In genomic region chr5:132059696-132060500, GRCh38 we compare ENCODE assay signal across 15 cellular contexts. TPM values are rescaled to one million over a fixed set of nuclear protein-coding genes. Genes with fewer than 3 reads are reported as not detected.
DNase-seq lines count a peak whose midpoint lies in the region; ATAC-seq and TF ChIP-seq lines count a peak whose summit lies in the region.
"Had no signal": no experiment of that assay in that cellular context is flagged by ENCODE, and none has a peak within 500 bp of the region (broad histone marks: within the 10 kb centered on the region; RNA-seq: fewer than 3 reads in every experiment).

No MANE protein-coding gene starts in this region.

- H3K27ac ChIP-seq in heart left ventricle (no peak overlapping the region), left lung (no peak overlapping the region)

- H3K9me3 ChIP-seq in heart left ventricle: no peaks in the 10 kb centered on the region
- H3K9me3 ChIP-seq in left lung: no peaks in the 10 kb centered on the region

- CTCF ChIA-PET in activated CD8-positive, alpha-beta T cell treated with anti-CD3 and anti-CD28 coated beads for 36 hours (lab: Charles Lee): interaction anchor here (2.2 to 4.0 kb wide), 2 partner anchors 52 to 470 kb away, joined by 6 to 45 read pairs; no protein-coding TSS in a partner anchor

- H3K36me3 Mint-ChIP-seq in activated CD8-positive, alpha-beta T cell treated with anti-CD3 and anti-CD28 coated beads for 36 hours (ENCODE audit: low read depth): no peaks in the 10 kb centered on the region

- H3K36me3 ChIP-seq in heart left ventricle (no peaks in the 10 kb centered on the region), left lung (no peaks in the 10 kb centered on the region)

- no peak overlapping the region for H3K4me3 Mint-ChIP-seq in activated CD8-positive, alpha-beta T cell treated with anti-CD3 and anti-CD28 coated beads for 36 hours

- H3K4me1 Mint-ChIP-seq in activated CD8-positive, alpha-beta T cell treated with anti-CD3 and anti-CD28 coated beads for 36 hours (ENCODE audit: low read depth): peaks cover 42% of the 10 kb centered on the region

- intact Hi-C loops in heart left ventricle (cut with DNase I): loop anchor here in 8 of 10 donors (5.0 to 10.0 kb wide), 5 partner anchors 75 to 473 kb away; no protein-coding TSS in a partner anchor
- intact Hi-C loops in left cardiac atrium (cut with DNase I): loop anchor here in 1 of 2 donors (10.0 kb wide), 1 partner anchor 135 kb away; no protein-coding TSS in a partner anchor
- intact Hi-C loops in activated CD8-positive, alpha-beta T cell treated with anti-CD3 and anti-CD28 coated beads for 36 hours (cut with micrococcal nuclease): loop anchor here (5.0 to 10.0 kb wide), 5 partner anchors 38 to 315 kb away; partner anchors contain the start of gene FNIP1
- intact Hi-C loops in left lung (cut with DNase I): no loop called here

- no peak for TF ChIP-seq POLR2A in heart left ventricle (IDR thresholded peaks at IDR 0.05)

- no peaks in the 10 kb centered on the region for H3K9me3 Mint-ChIP-seq in activated CD8-positive, alpha-beta T cell treated with anti-CD3 and anti-CD28 coated beads for 36 hours

- no peaks in the 10 kb centered on the region for H3K27me3 Mint-ChIP-seq in activated CD8-positive, alpha-beta T cell treated with anti-CD3 and anti-CD28 coated beads for 36 hours

- TF ChIP-seq CTCF in heart left ventricle (IDR thresholded peaks at IDR 0.05) (no peak), left lung (IDR thresholded peaks at IDR 0.05) (no peak)
- no peak for TF ChIP-seq CTCF in activated CD8-positive, alpha-beta T cell treated with anti-CD3 and anti-CD28 coated beads for 36 hours (IDR thresholded peaks at IDR 0.05)

- no peaks in the 10 kb centered on the region for H3K4me1 ChIP-seq in heart left ventricle
- no peaks in the 10 kb centered on the region for H3K4me1 ChIP-seq in left lung

- no peak overlapping the region for H3K27ac Mint-ChIP-seq in activated CD8-positive, alpha-beta T cell treated with anti-CD3 and anti-CD28 coated beads for 36 hours

- POLR2A ChIA-PET in activated CD8-positive, alpha-beta T cell treated with anti-CD3 and anti-CD28 coated beads for 36 hours (lab: Charles Lee): no interaction called here

- DNase-seq in heart left ventricle (peak in 3 of 5 donors; percentile 8 to 51 (median 9)), left cardiac atrium (no peak), left lung (peak; percentile 12 to 68), ureter (ENCODE audit: low spot score) (peak; percentile 36)
- DNase-seq in activated CD8-positive, alpha-beta T cell treated with anti-CD3 and anti-CD28 coated beads for 36 hours: peak; percentile 1
- DNase-seq: AML-193, Kasumi-1, midbrain, NCI-H524, nucleus accumbens had no signal

- H3K4me3 ChIP-seq in heart left ventricle (no peak overlapping the region), left lung (no peak overlapping the region)

- WGBS in heart left ventricle, 4 donors: 85 to 91% (median 87%) methylated on average over 12 to 13 of the region's 13 CpGs

- no peak for ATAC-seq in heart left ventricle
- ATAC-seq in left cardiac atrium: no peak
- no peak for ATAC-seq in activated CD8-positive, alpha-beta T cell treated with anti-CD3 and anti-CD28 coated beads for 36 hours
- ATAC-seq in left lung: no peak
- ATAC-seq in GM21576 (IDR thresholded peaks at IDR 0.05; ENCODE audit: unreplicated experiment): no peak
- ATAC-seq in GM18868 (IDR thresholded peaks at IDR 0.05; ENCODE audit: unreplicated experiment): no peak
- ATAC-seq in GM21825 (IDR thresholded peaks at IDR 0.05; ENCODE audit: unreplicated experiment): no peak

- H3K27me3 ChIP-seq in heart left ventricle: no peaks in the 10 kb centered on the region
- H3K27me3 ChIP-seq in left lung: no peaks in the 10 kb centered on the region

RNA-seq across cellular contexts. Expression of gene IL3, which starts 0.6 kb away (rescaled TPM):
- total RNA-seq in heart left ventricle: not detected
- not detected for polyA plus RNA-seq in heart left ventricle
- not detected for total RNA-seq in left cardiac atrium
- under 1 TPM; 0.25 to 0.98 TPM for total RNA-seq in activated CD8-positive, alpha-beta T cell treated with anti-CD3 and anti-CD28 coated beads for 36 hours
- total RNA-seq in left lung: not detected
- total RNA-seq in ureter: not detected
- total RNA-seq: fibroblast of villous mesenchyme, RPMI7951 had no signal

RNA-seq across cellular contexts. Expression of gene CSF2, which starts 13.7 kb away (rescaled TPM):
- under 1 TPM in 1 of 9 donors, not detected in 8; 0.67 TPM for total RNA-seq in heart left ventricle
- polyA plus RNA-seq in heart left ventricle: not detected
- total RNA-seq in left cardiac atrium: not detected
- 10 to 100 TPM; 61.5 to 64.1 TPM for total RNA-seq in activated CD8-positive, alpha-beta T cell treated with anti-CD3 and anti-CD28 coated beads for 36 hours
- 1 to 10 TPM; 4.6 to 5.1 TPM for total RNA-seq in left lung
- total RNA-seq in ureter: not detected

RNA-seq across cellular contexts. Expression of gene ACSL6, which starts 48.4 kb away (rescaled TPM):
- 1 to 10 TPM in 5 of 9 donors, under 1 TPM in 4; 0.53 to 3.8 (median 2.1) TPM for total RNA-seq in heart left ventricle
- polyA plus RNA-seq in heart left ventricle: 1 to 10 TPM in 1 of 2 donors, under 1 TPM in 1; 0.33 to 3.2 TPM
- total RNA-seq in left cardiac atrium: 1 to 10 TPM; 1.6 to 4.4 TPM
- 1 to 10 TPM; 3.3 to 4.7 TPM for total RNA-seq in activated CD8-positive, alpha-beta T cell treated with anti-CD3 and anti-CD28 coated beads for 36 hours
- 1 to 10 TPM in 1 of 2 donors, under 1 TPM in 1; 0.68 to 1.1 TPM for total RNA-seq in left lung
- total RNA-seq in ureter: 0.81 TPM
- total RNA-seq: RPMI7951 had no signal

Comparison
In these comparisons a context has a peak if more than half of its experiments do, and no peak if none do; other contexts are left out.
1. RNA of gene CSF2, which starts 13.7 kb away (total RNA-seq): 61.5 to 64.1 TPM in activated CD8-positive, alpha-beta T cell treated with anti-CD3 and anti-CD28 coated beads for 36 hours; 4.6 to 5.1 TPM in left lung, 0.67 TPM in heart left ventricle, not detected in left cardiac atrium and not detected in ureter (single experiment); every median in the first group is over 10 times any median in the second.
2. intact Hi-C loops: an anchor here in heart left ventricle (5.0 to 10.0 kb wide) and activated CD8-positive, alpha-beta T cell treated with anti-CD3 and anti-CD28 coated beads for 36 hours (5.0 to 10.0 kb wide); none called in left lung.